ENCODE assay signal across 5 cellular contexts in the genomic region with DNA sequence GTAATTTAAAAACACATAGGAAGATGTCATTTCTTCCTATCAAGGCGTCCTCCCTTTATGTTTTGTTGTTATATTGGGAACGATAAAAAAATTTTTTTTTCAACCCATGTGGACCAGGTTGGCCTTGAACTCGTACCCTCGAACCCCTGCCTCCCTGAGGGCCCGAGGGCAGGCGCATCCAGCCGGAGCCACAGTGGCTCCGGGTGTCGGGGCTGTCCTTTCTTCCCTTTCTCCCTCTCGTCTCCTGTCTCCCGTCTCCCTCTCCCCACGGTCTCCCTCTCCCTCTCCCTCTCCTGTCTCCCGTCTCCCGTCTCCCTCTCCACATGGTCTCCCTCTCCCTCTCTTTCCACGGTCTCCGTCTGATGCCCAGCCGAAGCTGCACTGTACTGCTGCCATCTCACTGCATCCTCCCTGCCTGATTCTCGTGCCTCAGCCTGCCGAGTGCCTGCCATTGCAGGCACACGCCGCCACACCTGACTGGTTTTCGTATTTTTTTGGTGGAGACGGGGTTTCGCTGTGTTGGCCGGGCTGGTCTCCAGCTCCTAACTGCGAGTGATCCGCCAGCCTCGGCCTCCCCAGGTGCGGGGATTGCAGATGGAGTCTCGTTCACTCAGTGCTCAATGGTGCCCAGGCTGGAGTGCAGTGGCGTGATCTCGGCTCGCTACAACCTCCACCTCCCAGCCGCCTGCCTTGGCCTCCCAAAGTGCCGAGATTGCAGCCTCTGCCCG. TPM values are rescaled to one million over a fixed set of nuclear protein-coding genes. Genes with fewer than 3 reads are reported as not detected.
"Had no signal": no experiment of that assay in that cellular context is flagged by ENCODE, and none has a peak within 500 bp of the region (broad histone marks: within the 10 kb centered on the region; RNA-seq: fewer than 3 reads in every experiment).

No MANE protein-coding gene starts in this region.

RNA-seq across cellular contexts. Expression of a gene that starts 22.8 kb away (rescaled TPM):
- total RNA-seq: GM23248, H4, H7, H9, HFFc6 had no signal
- polyA plus RNA-seq: GM23248 had no signal
